1 cellular context compared by ENCODE assay signal in the genomic region with DNA sequence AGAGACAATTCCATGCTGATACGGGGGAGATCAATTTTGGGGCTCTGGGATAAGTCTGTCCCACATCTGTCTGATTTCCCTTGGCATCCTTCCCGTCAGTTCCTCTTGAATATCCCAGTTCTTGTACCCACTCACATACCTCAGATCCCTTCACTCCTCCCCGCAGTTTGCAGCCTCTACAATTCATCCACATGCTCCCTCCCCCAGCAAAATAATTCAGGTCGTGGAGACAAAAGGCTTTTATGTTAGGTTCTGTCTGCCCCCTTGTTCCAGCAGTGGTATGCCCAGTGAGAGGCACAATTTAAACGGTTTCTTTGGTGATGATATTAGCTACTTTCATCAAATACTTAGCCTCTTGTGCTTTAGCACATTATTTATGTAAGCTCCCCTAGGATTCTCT.
TF ChIP-seq lines count a peak whose summit lies in the region.

No MANE protein-coding gene starts in this region.

TF ChIP-seq in IMR-90, 13 proteins besides CTCF, POLR2A, EP300 and RAD21:
- TF ChIP-seq NFE2L2 (IDR thresholded peaks at IDR 0.05; ENCODE audit: low read depth, low read length) = no peak
- TF ChIP-seq, protein P1, sequence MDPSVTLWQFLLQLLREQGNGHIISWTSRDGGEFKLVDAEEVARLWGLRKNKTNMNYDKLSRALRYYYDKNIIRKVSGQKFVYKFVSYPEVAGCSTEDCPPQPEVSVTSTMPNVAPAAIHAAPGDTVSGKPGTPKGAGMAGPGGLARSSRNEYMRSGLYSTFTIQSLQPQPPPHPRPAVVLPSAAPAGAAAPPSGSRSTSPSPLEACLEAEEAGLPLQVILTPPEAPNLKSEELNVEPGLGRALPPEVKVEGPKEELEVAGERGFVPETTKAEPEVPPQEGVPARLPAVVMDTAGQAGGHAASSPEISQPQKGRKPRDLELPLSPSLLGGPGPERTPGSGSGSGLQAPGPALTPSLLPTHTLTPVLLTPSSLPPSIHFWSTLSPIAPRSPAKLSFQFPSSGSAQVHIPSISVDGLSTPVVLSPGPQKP (IDR thresholded peaks at IDR 0.05; ENCODE audit: borderline replicate concordance, low read depth, low read length) = no peak
- TF ChIP-seq FOS (IDR thresholded peaks at IDR 0.05; ENCODE audit: low read depth, low read length) = no peak
- TF ChIP-seq CHD1 (IDR thresholded peaks at IDR 0.05; ENCODE audit: low read depth, low read length) = no peak
- TF ChIP-seq, protein P2, sequence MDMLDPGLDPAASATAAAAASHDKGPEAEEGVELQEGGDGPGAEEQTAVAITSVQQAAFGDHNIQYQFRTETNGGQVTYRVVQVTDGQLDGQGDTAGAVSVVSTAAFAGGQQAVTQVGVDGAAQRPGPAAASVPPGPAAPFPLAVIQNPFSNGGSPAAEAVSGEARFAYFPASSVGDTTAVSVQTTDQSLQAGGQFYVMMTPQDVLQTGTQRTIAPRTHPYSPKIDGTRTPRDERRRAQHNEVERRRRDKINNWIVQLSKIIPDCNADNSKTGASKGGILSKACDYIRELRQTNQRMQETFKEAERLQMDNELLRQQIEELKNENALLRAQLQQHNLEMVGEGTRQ (IDR thresholded peaks at IDR 0.05; ENCODE audit: low read depth, low read length) = no peak
- TF ChIP-seq MXI1 (IDR thresholded peaks at IDR 0.05; ENCODE audit: borderline replicate concordance, low read depth, low read length) = no peak
- no peak for TF ChIP-seq MAZ (IDR thresholded peaks at IDR 0.05; ENCODE audit: borderline replicate concordance, low read depth, low read length)
- TF ChIP-seq SMC3 (IDR thresholded peaks at IDR 0.05; ENCODE audit: low read depth, low read length) = no peak
- TF ChIP-seq RCOR1 (IDR thresholded peaks at IDR 0.05; ENCODE audit: insufficient replicate concordance, low read length) = no peak
- TF ChIP-seq BHLHE40 (IDR thresholded peaks at IDR 0.05; ENCODE audit: low read depth, low read length) = no peak
- TF ChIP-seq RFX5 (IDR thresholded peaks at IDR 0.05; ENCODE audit: low read depth, low read length) = no peak
- no peak for TF ChIP-seq CEBPB (IDR thresholded peaks at IDR 0.05; ENCODE audit: low read depth, low read length)
- no peak for TF ChIP-seq MAFK (IDR thresholded peaks at IDR 0.05; ENCODE audit: low read depth, low read length)
